Comparison of ENCODE assay signal across 1 cellular context in the genomic region with DNA sequence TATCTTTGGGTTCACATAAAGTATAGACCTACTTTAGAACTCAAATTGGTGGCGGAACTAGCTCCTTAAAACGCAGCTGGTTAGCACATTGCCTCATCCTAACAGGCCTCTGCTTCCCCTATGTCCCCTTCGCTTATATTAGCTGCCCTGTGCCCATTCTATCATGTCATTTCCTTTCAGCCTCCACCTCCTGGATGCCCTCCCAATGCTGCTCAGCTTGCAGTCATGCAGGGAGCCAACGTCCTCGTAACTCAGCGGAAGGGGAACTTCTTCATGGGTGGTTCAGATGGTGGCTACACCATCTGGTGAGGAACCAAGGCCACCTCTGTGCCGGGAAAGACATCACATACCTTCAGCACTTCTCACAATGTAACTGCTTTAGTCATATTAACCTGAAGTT.
TF ChIP-seq lines count a peak whose summit lies in the region.

No MANE protein-coding gene starts in this region.

TF ChIP-seq in GM12878, 131 proteins besides CTCF, POLR2A, EP300 and RAD21:
- TF ChIP-seq SIN3A (IDR thresholded peaks at IDR 0.05; ENCODE audit: low read depth, low read length) = no peak
- peak; percentile 23; the same call in 1 of the 2 replicates for TF ChIP-seq POLR2AphosphoS5 (IDR thresholded peaks at IDR 0.05; ENCODE audit: low read length)
